ENCODE assay signal across 21 cellular contexts in genomic region chr3:63870606-63871005, GRCh38. TPM values are rescaled to one million over a fixed set of nuclear protein-coding genes. Genes with fewer than 3 reads are reported as not detected.
DNase-seq lines count a peak whose midpoint lies in the region; ATAC-seq and TF ChIP-seq lines count a peak whose summit lies in the region.
"Had no signal": no experiment of that assay in that cellular context is flagged by ENCODE, and none has a peak within 500 bp of the region (broad histone marks: within the 10 kb centered on the region; RNA-seq: fewer than 3 reads in every experiment).

No MANE protein-coding gene starts in this region.

- H3K36me3 ChIP-seq in skeletal muscle satellite cell (ENCODE audit: insufficient read depth, low read length) (no peaks in the 10 kb centered on the region), esophagus muscularis mucosa (no peaks in the 10 kb centered on the region)
- H3K36me3 ChIP-seq: Peyer's patch had no signal

- WGBS in esophagus muscularis mucosa, result 74% methylated on average over 2 of the region's 2 CpGs

- H3K27ac Mint-ChIP-seq in activated naive CD4-positive, alpha-beta T cell treated with anti-CD3 and anti-CD28 coated beads, Interleukin-2, amount 50 U/mL, for 24 hours, result peak overlapping the region; percentile 38
- no peak overlapping the region for H3K27ac Mint-ChIP-seq in activated naive CD4-positive, alpha-beta T cell treated with anti-CD3 and anti-CD28 coated beads, Interleukin-2, amount 10 ng/mL, durations not matched to agents 7 days and 5 days
- H3K27ac Mint-ChIP-seq: CD14-positive monocyte had no signal

- no peak overlapping the region for H3K27ac ChIP-seq in esophagus muscularis mucosa (replicated peaks in 1 of 4)
- H3K27ac ChIP-seq: A549, HL-60, Peyer's patch had no signal

- CTCF ChIA-PET in activated naive CD4-positive, alpha-beta T cell treated with anti-CD3 and anti-CD28 coated beads, Interleukin-2, amount 10 ng/mL, durations not matched to agents 7 days and 5 days (lab: Charles Lee), result no interaction called here

- TF ChIP-seq POLR2A in esophagus muscularis mucosa (IDR thresholded peaks at IDR 0.05; ENCODE audit: low read depth), result no peak

- peaks cover 69% of the 10 kb centered on the region for H3K4me1 Mint-ChIP-seq in activated naive CD4-positive, alpha-beta T cell treated with anti-CD3 and anti-CD28 coated beads, Interleukin-2, amount 50 U/mL, for 24 hours
- H3K4me1 Mint-ChIP-seq in activated naive CD4-positive, alpha-beta T cell treated with anti-CD3 and anti-CD28 coated beads, Interleukin-2, amount 10 ng/mL, durations not matched to agents 7 days and 5 days, result peaks cover 37% of the 10 kb centered on the region

- peaks cover 6% of the 10 kb centered on the region for H3K36me3 Mint-ChIP-seq in activated naive CD4-positive, alpha-beta T cell treated with anti-CD3 and anti-CD28 coated beads, Interleukin-2, amount 50 U/mL, for 24 hours
- H3K36me3 Mint-ChIP-seq in activated naive CD4-positive, alpha-beta T cell treated with anti-CD3 and anti-CD28 coated beads, Interleukin-2, amount 10 ng/mL, durations not matched to agents 7 days and 5 days, result peaks cover 32% of the 10 kb centered on the region

- peak overlapping the region; percentile 36 for H3K4me2 ChIP-seq in skeletal muscle satellite cell (ENCODE audit: low read length)
- H3K4me2 ChIP-seq: A549 had no signal

- no peak for DNase-seq in activated naive CD4-positive, alpha-beta T cell treated with anti-CD3 and anti-CD28 coated beads, Interleukin-2, amount 10 ng/mL, durations not matched to agents 7 days and 5 days
- peak; percentile 29 for DNase-seq in NCI-H69 (lab: John Stamatoyannopoulos, UW)
- peak; percentile 43 for DNase-seq in dermis blood vessel endothelial cell
- no peak for DNase-seq in esophagus muscularis mucosa (ENCODE audit: extremely low spot score)
- DNase-seq in medulla oblongata (ENCODE audit: extremely low spot score), result no peak
- DNase-seq: DMS 273 treated with DMSO at 0.1 percent for 48 hours, EL, H7, MV-4-11, NCI-H1436 treated with DMSO at 0.1 percent for 48 hours, NCI-H2029 treated with DMSO at 0.1 percent for 48 hours, NCI-H345, NCI-H526 treated with DMSO at 0.1 percent for 48 hours, Peyer's patch had no signal

- peaks cover 30% of the 10 kb centered on the region for H3K4me1 ChIP-seq in skeletal muscle satellite cell (ENCODE audit: control insufficient read depth, insufficient read depth, low read length)
- H3K4me1 ChIP-seq in esophagus muscularis mucosa, result peaks cover 2 to 21% (median 15%) of the 10 kb centered on the region in 4 donors
- H3K4me1 ChIP-seq: A549, Peyer's patch had no signal

- no peaks in the 10 kb centered on the region for H3K9me3 ChIP-seq in skeletal muscle satellite cell (replicated peaks; ENCODE audit: low read length)
- no peaks in the 10 kb centered on the region for H3K9me3 ChIP-seq in esophagus muscularis mucosa
- H3K9me3 ChIP-seq: A549, Peyer's patch had no signal

- H3K4me3 Mint-ChIP-seq in activated naive CD4-positive, alpha-beta T cell treated with anti-CD3 and anti-CD28 coated beads, Interleukin-2, amount 50 U/mL, for 24 hours, result no peak overlapping the region
- no peak overlapping the region for H3K4me3 Mint-ChIP-seq in activated naive CD4-positive, alpha-beta T cell treated with anti-CD3 and anti-CD28 coated beads, Interleukin-2, amount 10 ng/mL, durations not matched to agents 7 days and 5 days
- H3K4me3 Mint-ChIP-seq: CD14-positive monocyte had no signal

- H3K27me3 Mint-ChIP-seq in activated naive CD4-positive, alpha-beta T cell treated with anti-CD3 and anti-CD28 coated beads, Interleukin-2, amount 50 U/mL, for 24 hours, result no peaks in the 10 kb centered on the region
- H3K27me3 Mint-ChIP-seq in activated naive CD4-positive, alpha-beta T cell treated with anti-CD3 and anti-CD28 coated beads, Interleukin-2, amount 10 ng/mL, durations not matched to agents 7 days and 5 days, result no peaks in the 10 kb centered on the region

- H3K27me3 ChIP-seq in skeletal muscle satellite cell (ENCODE audit: control insufficient read depth, insufficient read depth, low read length) (no peaks in the 10 kb centered on the region), esophagus muscularis mucosa (no peaks in the 10 kb centered on the region)
- H3K27me3 ChIP-seq: Peyer's patch had no signal

- intact Hi-C loops in esophagus muscularis mucosa (cut with DNase I), result no loop called here

- H3K4me3 ChIP-seq in skeletal muscle satellite cell (ENCODE audit: low read length) (no peak overlapping the region), esophagus muscularis mucosa (no peak overlapping the region)
- H3K4me3 ChIP-seq: A549, Peyer's patch had no signal

- no peak overlapping the region for H3K9ac ChIP-seq in skeletal muscle satellite cell (ENCODE audit: low read depth, low read length)

- no peak for ATAC-seq in GM21825 (IDR thresholded peaks at IDR 0.05; ENCODE audit: unreplicated experiment)
- ATAC-seq: A549, Right ventricle myocardium inferior had no signal

- TF ChIP-seq EP300 in esophagus muscularis mucosa (IDR thresholded peaks at IDR 0.05), result no peak

- no peaks in the 10 kb centered on the region for H3K9me3 Mint-ChIP-seq in activated naive CD4-positive, alpha-beta T cell treated with anti-CD3 and anti-CD28 coated beads, Interleukin-2, amount 50 U/mL, for 24 hours
- no peaks in the 10 kb centered on the region for H3K9me3 Mint-ChIP-seq in activated naive CD4-positive, alpha-beta T cell treated with anti-CD3 and anti-CD28 coated beads, Interleukin-2, amount 10 ng/mL, durations not matched to agents 7 days and 5 days
- H3K9me3 Mint-ChIP-seq: CD14-positive monocyte had no signal

- no peak for TF ChIP-seq CTCF in esophagus muscularis mucosa (IDR thresholded peaks at IDR 0.05)

RNA-seq across cellular contexts. Expression of gene ATXN7, which starts 6.9 kb away (rescaled TPM):
- total RNA-seq in dermis blood vessel endothelial cell, result 9.0 and 13.6 TPM in 2 replicates
- total RNA-seq in skeletal muscle satellite cell (2012; rRNA removed), result 10.6 and 12.0 TPM in 2 replicates
- total RNA-seq in esophagus muscularis mucosa, result 10 to 100 TPM; 20.9 to 28.2 (median 22.6) TPM

RNA-seq across cellular contexts. Expression of gene THOC7, which starts 7.0 kb away (rescaled TPM):
- total RNA-seq in dermis blood vessel endothelial cell (41.9 and 61.8 TPM in 2 replicates), esophagus muscularis mucosa (100 to 1,000 TPM in 1 of 4 donors, 10 to 100 TPM in 3; 66.0 to 102 (median 78.8) TPM)
- total RNA-seq in skeletal muscle satellite cell (2012; rRNA removed), result 52.9 and 57.0 TPM in 2 replicates

RNA-seq across cellular contexts. Expression of gene SCAANT1, which starts 41.6 kb away (rescaled TPM):
- not detected in 2 replicates for total RNA-seq in dermis blood vessel endothelial cell
- total RNA-seq in skeletal muscle satellite cell (2012; rRNA removed), result not detected in 2 replicates
- not detected for total RNA-seq in esophagus muscularis mucosa
- total RNA-seq: H7, Peyer's patch, Right ventricle myocardium inferior had no signal

RNA-seq across cellular contexts. Expression of gene C3orf49, which starts 51.5 kb away (rescaled TPM):
- total RNA-seq in dermis blood vessel endothelial cell (not detected in 2 replicates), esophagus muscularis mucosa (not detected)
- not detected in 2 replicates for total RNA-seq in skeletal muscle satellite cell (2012; rRNA removed)
- total RNA-seq: H7, Peyer's patch, Right ventricle myocardium inferior had no signal

Comparison
In these comparisons a context has a peak if more than half of its experiments do, and no peak if none do; other contexts are left out.
1. DNase-seq: peak in NCI-H69 (single experiment) and dermis blood vessel endothelial cell (single experiment); none in activated naive CD4-positive, alpha-beta T cell treated with anti-CD3 and anti-CD28 coated beads, Interleukin-2, amount 10 ng/mL, durations not matched to agents 7 days and 5 days (single experiment), esophagus muscularis mucosa (single experiment) and medulla oblongata (single experiment).